ENCODE assay signal across 19 cellular contexts in genomic region chr15:40650479-40650878, GRCh38. TPM values are rescaled to one million over a fixed set of nuclear protein-coding genes. Genes with fewer than 3 reads are reported as not detected.
DNase-seq lines count a peak whose midpoint lies in the region; ATAC-seq, FAIRE-seq and TF ChIP-seq lines count a peak whose summit lies in the region.
"Had no signal": no experiment of that assay in that cellular context is flagged by ENCODE, and none has a peak within 500 bp of the region (broad histone marks: within the 10 kb centered on the region; RNA-seq: fewer than 3 reads in every experiment).

No MANE protein-coding gene starts in this region.

- TF ChIP-seq POLR2A in adrenal gland (IDR thresholded peaks at IDR 0.05), result no peak

- H3K9ac ChIP-seq in GM23248, result no peak overlapping the region
- H3K9ac ChIP-seq in kidney (ENCODE audit: low read length in 2 of 2), result no peak overlapping the region

- DNase-seq in GM23248 (no peak), RKO (ENCODE audit: low spot score) (peak; percentile 16), kidney (no peak), osteoblast (ENCODE audit: insufficient read length, low spot score, missing footprints) (no peak), adrenal gland (no peak), NCI-H1694 (lab: John Stamatoyannopoulos, UW) (no peak)
- DNase-seq: ACHN, AML-193, COR-L47, EL, H7, MV-4-11, NCI-H1417, NCI-H2029, NCI-H2171 treated with DMSO at 0.1 percent for 48 hours, NCI-H446 treated with DMSO at 0.1 percent for 48 hours, PC-9 had no signal

- no peaks in the 10 kb centered on the region for H3K9me3 ChIP-seq in GM23248 (ENCODE audit: low read depth)
- H3K9me3 ChIP-seq in kidney (ENCODE audit: control insufficient read depth in 1 of 2, low read length in 2 of 2), result no peaks in the 10 kb centered on the region
- H3K9me3 ChIP-seq in osteoblast (ENCODE audit: low read depth, low read length), result no peaks in the 10 kb centered on the region
- no peaks in the 10 kb centered on the region for H3K9me3 ChIP-seq in adrenal gland (replicated peaks in 1 of 3)

- H2AFZ ChIP-seq in GM23248 (peak overlapping the region; percentile 44), osteoblast (ENCODE audit: low read length) (peak overlapping the region; percentile 4)
- H2AFZ ChIP-seq: PC-9 had no signal

- FAIRE-seq in kidney (lab: Jason Lieb, UNC), result no peak
- FAIRE-seq: GM19239 had no signal

- H3K4me1 ChIP-seq in GM23248 (ENCODE audit: insufficient read depth) (no peaks in the 10 kb centered on the region), kidney (ENCODE audit: control insufficient read depth in 1 of 2, insufficient read depth in 1 of 2, low read depth in 1 of 2, low read length in 2 of 2) (no peaks in the 10 kb centered on the region), osteoblast (ENCODE audit: insufficient read depth, low read length) (no peaks in the 10 kb centered on the region), adrenal gland (replicated peaks in 1 of 2) (no peaks in the 10 kb centered on the region)

- H4K20me1 ChIP-seq in GM23248 (ENCODE audit: insufficient read depth), result no peaks in the 10 kb centered on the region
- no peaks in the 10 kb centered on the region for H4K20me1 ChIP-seq in osteoblast (ENCODE audit: insufficient read depth, low read length)

- H3F3A ChIP-seq in GM23248 (ENCODE audit: insufficient read depth), result no peaks in the 10 kb centered on the region

- no peak for TF ChIP-seq CTCF in kidney (IDR thresholded peaks at IDR 0.05; ENCODE audit: borderline replicate concordance, extremely low read depth, insufficient read depth)
- TF ChIP-seq CTCF in osteoblast (IDR thresholded peaks at IDR 0.05; ENCODE audit: extremely low read depth, low read depth, low read length), result no peak
- no peak for TF ChIP-seq CTCF in adrenal gland (IDR thresholded peaks at IDR 0.05)

- H3K9me2 ChIP-seq in GM23248 (ENCODE audit: insufficient read depth), result no peaks in the 10 kb centered on the region

- intact Hi-C loops in kidney (cut with DNase I) (no loop called here), adrenal gland (cut with DNase I) (no loop called here)

- no peaks in the 10 kb centered on the region for H3K79me2 ChIP-seq in GM23248 (ENCODE audit: insufficient read depth)
- no peaks in the 10 kb centered on the region for H3K79me2 ChIP-seq in osteoblast (ENCODE audit: insufficient read depth, low read length)

- H3K27ac ChIP-seq in GM23248 (no peak overlapping the region), kidney (ENCODE audit: low read depth in 2 of 2, low read length in 2 of 2) (no peak overlapping the region), osteoblast (ENCODE audit: low read depth, low read length) (no peak overlapping the region), adrenal gland (no peak overlapping the region)
- H3K27ac ChIP-seq: PC-9 had no signal

- H3K27me3 ChIP-seq in GM23248 (replicated peaks; ENCODE audit: insufficient read depth) (no peaks in the 10 kb centered on the region), osteoblast (ENCODE audit: insufficient read depth, low read length) (no peaks in the 10 kb centered on the region), adrenal gland (no peaks in the 10 kb centered on the region)

- H3K36me3 ChIP-seq in GM23248 (ENCODE audit: low read depth) (peaks cover 11% of the 10 kb centered on the region), kidney (ENCODE audit: control insufficient read depth in 1 of 2, insufficient read depth in 2 of 2, low read length in 2 of 2) (no peaks in the 10 kb centered on the region), osteoblast (ENCODE audit: insufficient read depth, low read length) (peaks cover 21% of the 10 kb centered on the region), adrenal gland (replicated peaks in 1 of 2) (no peaks in the 10 kb centered on the region)

- H3K4me3 ChIP-seq in GM23248 (no peak overlapping the region), kidney (ENCODE audit: low read length in 2 of 2) (peak overlapping the region; percentile 4 to 13), osteoblast (ENCODE audit: insufficient read depth, low read length) (no peak overlapping the region), adrenal gland (no peak overlapping the region)
- H3K4me3 ChIP-seq: PC-9 had no signal

- ATAC-seq in HG02588 (IDR thresholded peaks at IDR 0.05; ENCODE audit: unreplicated experiment), result no peak

- no peak overlapping the region for H3K4me2 ChIP-seq in GM23248 (ENCODE audit: unreplicated experiment)
- H3K4me2 ChIP-seq in osteoblast (ENCODE audit: insufficient read depth, low read length), result no peak overlapping the region
- H3K4me2 ChIP-seq: PC-9 had no signal

- in situ Hi-C loops in GM23248 (cut with MboI), result no loop called here

RNA-seq across cellular contexts. Expression of gene RAD51, which starts 44.5 kb away (rescaled TPM):
- total RNA-seq in GM23248 (2014; rRNA removed; shearing (Covaris generic)), result 5.1 and 7.1 TPM in 2 replicates
- polyA plus RNA-seq in GM23248 (2016; fragmentation: Nextera tagmentation; extraction: Ambion mirVana) (12.1 and 14.6 TPM in 2 replicates), kidney (ENCODE audit: insufficient read depth, low read depth, low replicate concordance) (not detected), adrenal gland (under 1 TPM in 2 of 3 donors, not detected in 1; 0.74 to 0.82 TPM)
- total RNA-seq in kidney (1.1 TPM), osteoblast (1.8 TPM in 2 replicates), adrenal gland (1 to 10 TPM in 3 of 8 donors, under 1 TPM in 3, not detected in 2; 0.47 to 1.4 (median 0.84) TPM)

RNA-seq across cellular contexts. Expression of gene KNL1, which starts 56.4 kb away (rescaled TPM):
- 14.5 and 19.1 TPM in 2 replicates for total RNA-seq in GM23248 (2014; rRNA removed; shearing (Covaris generic))
- 5.7 and 6.4 TPM in 2 replicates for polyA plus RNA-seq in GM23248 (2016; fragmentation: Nextera tagmentation; extraction: Ambion mirVana)
- total RNA-seq in kidney, result 1.1 TPM
- 2.5 TPM for polyA plus RNA-seq in kidney (ENCODE audit: insufficient read depth, low read depth, low replicate concordance)
- 3.5 and 3.6 TPM in 2 replicates for total RNA-seq in osteoblast
- total RNA-seq in adrenal gland, result 1 to 10 TPM in 7 of 8 donors, under 1 TPM in 1; 0.69 to 2.1 (median 1.6) TPM
- polyA plus RNA-seq in adrenal gland, result under 1 TPM; 0.13 to 0.77 (median 0.16) TPM

Comparison
In these comparisons a context has a peak if more than half of its experiments do, and no peak if none do; other contexts are left out.
1. H3K4me3 ChIP-seq: peak in kidney (2 of 2); none in GM23248 (single experiment), osteoblast (single experiment) and adrenal gland (0 of 4).